In the genomic region with DNA sequence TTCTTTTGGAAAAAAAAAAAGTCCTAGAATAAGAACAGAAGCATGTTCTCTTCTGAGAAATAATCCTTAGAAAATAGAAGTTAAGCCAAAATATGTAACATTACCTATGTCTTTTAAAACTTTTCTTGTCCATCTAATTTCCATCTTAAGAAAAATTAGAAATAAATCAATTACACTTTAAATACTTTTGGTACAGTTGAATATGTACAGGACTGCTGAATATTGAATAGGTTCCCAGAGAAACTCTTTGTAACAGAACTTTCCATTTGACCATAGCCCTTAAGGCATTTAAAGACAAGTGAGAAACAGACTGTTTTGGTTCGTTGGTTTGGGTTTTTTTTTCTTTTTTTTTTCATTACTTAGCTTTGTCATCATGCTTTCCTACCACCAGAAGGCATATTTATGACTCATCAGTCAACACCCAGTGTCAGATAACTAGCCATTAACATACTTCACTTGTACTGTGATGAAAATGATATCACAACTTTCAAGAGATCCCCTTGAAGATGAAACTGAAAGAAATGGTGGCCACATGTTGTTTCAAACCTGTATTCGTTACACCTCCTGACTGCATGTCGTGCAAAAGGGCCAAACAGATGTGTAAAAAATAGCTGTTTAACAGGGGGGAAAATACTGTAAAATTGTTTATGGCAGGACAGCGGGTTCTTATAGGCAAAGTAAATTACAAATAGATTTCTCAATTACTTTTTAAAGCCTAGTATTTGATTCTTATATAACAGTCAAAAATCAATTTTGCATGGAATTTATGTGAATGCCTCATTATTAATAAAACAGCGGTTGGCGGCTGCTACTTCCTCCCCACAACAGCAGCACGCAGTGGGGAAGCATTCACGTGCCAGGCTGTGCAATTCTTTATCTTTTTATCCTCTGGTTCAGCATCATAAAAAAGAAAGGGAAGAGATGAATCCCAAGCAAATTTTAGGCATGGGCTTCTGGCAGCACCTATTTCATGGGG, we compare ENCODE assay signal across 8 cellular contexts.
DNase-seq lines count a peak whose midpoint lies in the region; ATAC-seq and TF ChIP-seq lines count a peak whose summit lies in the region.

No MANE protein-coding gene starts in this region.

- H3K27ac ChIP-seq in dorsolateral prefrontal cortex: no peak overlapping the region

- intact Hi-C loops in dorsolateral prefrontal cortex (cut with DNase I): no loop called here

- DNase-seq in AG09309 (ENCODE audit: low read depth) (peak; percentile 3), NCI-H2196 (lab: John Stamatoyannopoulos, UW; ENCODE audit: unreplicated experiment) (peak; percentile 43), erythroblast (lab: John Stamatoyannopoulos, UW) (peak; percentile 36 to 71), NCI-H446 (lab: John Stamatoyannopoulos, UW) (no peak), dorsolateral prefrontal cortex (no peak)

- TF ChIP-seq POLR2A in GM18505 (IDR thresholded peaks at IDR 0.05; ENCODE audit: borderline replicate concordance, extremely low read depth, insufficient read depth, insufficient read length) (no peak), erythroblast (IDR thresholded peaks at IDR 0.05; ENCODE audit: low read length) (no peak)

- no peak overlapping the region for H3K4me3 ChIP-seq in AG09309 (ENCODE audit: control insufficient read depth, low read depth, low read length)
- no peak overlapping the region for H3K4me3 ChIP-seq in dorsolateral prefrontal cortex

- ATAC-seq in GM18505 (IDR thresholded peaks at IDR 0.05; ENCODE audit: unreplicated experiment) (peak; percentile 97), HG02759 (IDR thresholded peaks at IDR 0.05; ENCODE audit: unreplicated experiment) (peak; percentile 95), esophagus mucosa (no peak)

- no peak for TF ChIP-seq CTCF in AG09309 (IDR thresholded peaks at IDR 0.05; ENCODE audit: control insufficient read depth, insufficient read depth, low read depth, low read length, missing control alignments)
- no peak for TF ChIP-seq CTCF in dorsolateral prefrontal cortex (IDR thresholded peaks at IDR 0.05 in 54 of 56, conservative IDR thresholded peaks at IDR 0.05 in 2 of 56; ENCODE audit: low read depth in 1 of 56, partially characterized antibody in 56 of 56)

- peaks cover 0 to 7% (median 0%) of the 10 kb centered on the region in 45 donors for H3K27me3 ChIP-seq in dorsolateral prefrontal cortex

Comparison
In these comparisons a context has a peak if more than half of its experiments do, and no peak if none do; other contexts are left out.
1. DNase-seq: peak in AG09309 (single experiment), NCI-H2196 (single experiment) and erythroblast (2 of 2); none in NCI-H446 (0 of 2) and dorsolateral prefrontal cortex (0 of 10).